In the genomic region with DNA sequence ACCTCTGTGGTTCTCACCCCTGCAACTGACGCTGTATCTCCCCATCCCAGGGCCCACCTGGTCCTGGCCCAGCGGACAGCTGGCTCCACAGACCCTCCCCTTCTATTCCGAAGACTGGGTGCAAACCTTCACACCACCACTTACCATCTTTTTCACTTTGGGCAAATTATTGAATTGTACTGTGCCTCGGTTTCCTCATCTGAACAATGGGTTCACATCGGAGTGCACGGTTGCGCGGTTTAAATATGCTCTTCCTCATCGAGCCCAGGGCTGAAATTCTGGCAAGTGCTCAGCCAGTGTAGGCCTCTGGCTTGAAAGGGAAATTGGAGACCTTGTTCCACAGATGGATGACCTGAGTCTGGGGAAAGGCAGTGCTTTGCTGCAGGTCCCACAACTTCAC, we compare ENCODE assay signal across 32 cellular contexts. TPM values are rescaled to one million over a fixed set of nuclear protein-coding genes. Genes with fewer than 3 reads are reported as not detected.
"Had no signal": no experiment of that assay in that cellular context is flagged by ENCODE, and none has a peak within 500 bp of the region (broad histone marks: within the 10 kb centered on the region; RNA-seq: fewer than 3 reads in every experiment).

No MANE protein-coding gene starts in this region.

- H3K36me3 ChIP-seq: breast epithelium, esophagus muscularis mucosa, heart left ventricle, neutrophil, thoracic aorta, upper lobe of left lung, vagina had no signal

- ATAC-seq: activated CD8-positive, alpha-beta memory T cell treated with anti-CD3 and anti-CD28 coated beads, Interleukin-2, amount 10 ng/mL, durations not matched to agents 7 days and 5 days; activated CD8-positive, alpha-beta T cell treated with anti-CD3 and anti-CD28 coated beads, Interleukin-2, amount 10 ng/mL, durations not matched to agents 7 days and 5 days; foreskin keratinocyte; heart left ventricle; naive thymus-derived CD4-positive, alpha-beta T cell; sciatic nerve; T-helper 17 cell had no signal

- DNase-seq: activated B cell treated with CpG ODN at 0.5 μM for 24 hours; activated CD8-positive, alpha-beta memory T cell treated with anti-CD3 and anti-CD28 coated beads, Interleukin-2, amount 10 ng/mL, durations not matched to agents 7 days and 5 days; activated CD8-positive, alpha-beta T cell treated with anti-CD3 and anti-CD28 coated beads, Interleukin-2, amount 10 ng/mL, durations not matched to agents 7 days and 5 days; activated effector memory CD4-positive, alpha-beta T cell treated with Interleukin-2 at 50 U/mL for 16 hours; activated naive CD4-positive, alpha-beta T cell treated with anti-CD3 and anti-CD28 coated beads for 36 hours; activated T-cell treated with anti-CD3 and anti-CD28 coated beads, Interleukin-2, amount 50 U/mL, for 48 hours; amniotic stem cell; central memory CD4-positive, alpha-beta T cell; endodermal cell; foreskin keratinocyte; heart left ventricle; naive thymus-derived CD4-positive, alpha-beta T cell; stimulated activated CD4-positive, alpha-beta T cell treated with anti-CD3 and anti-CD28 coated beads, Interleukin-12 subunit alpha, Interleukin-12 subunit beta, amount 100 ng/mL, for 4 hours; stimulated activated CD4-positive, alpha-beta T cell treated with anti-CD3 and anti-CD28 coated beads, Interleukin-4, amount 100 ng/mL, for 1 hour; T-helper 17 cell; T1000 had no signal

- H3K4me3 ChIP-seq: breast epithelium, esophagus muscularis mucosa, heart left ventricle, skin epidermis, thoracic aorta, upper lobe of left lung, vagina had no signal

- H3K27ac Mint-ChIP-seq: activated B cell treated with CpG ODN at 0.5 μM for 24 hours; activated CD8-positive, alpha-beta memory T cell treated with anti-CD3 and anti-CD28 coated beads, Interleukin-2, amount 10 ng/mL, durations not matched to agents 7 days and 5 days; activated CD8-positive, alpha-beta T cell treated with anti-CD3 and anti-CD28 coated beads, Interleukin-2, amount 10 ng/mL, durations not matched to agents 7 days and 5 days; activated naive CD4-positive, alpha-beta T cell treated with anti-CD3 and anti-CD28 coated beads for 36 hours; endodermal cell; mesothelial cell of epicardium; stimulated activated naive CD8-positive, alpha-beta T cell treated with anti-CD3 and anti-CD28 coated beads, Interleukin-15, Interleukin-2, amounts not matched to agents 100 ng/mL and 50 ng/mL, for 24 hours; T-helper 17 cell had no signal

- H3K9me3 ChIP-seq: breast epithelium, esophagus muscularis mucosa, heart left ventricle, neutrophil, thoracic aorta, upper lobe of left lung, vagina had no signal

- H3K27ac ChIP-seq: breast epithelium, esophagus muscularis mucosa, foreskin keratinocyte, heart left ventricle, neutrophil, skin epidermis, thoracic aorta, upper lobe of left lung, vagina had no signal

- H3K4me3 Mint-ChIP-seq: activated B cell treated with CpG ODN at 0.5 μM for 24 hours; activated CD8-positive, alpha-beta memory T cell treated with anti-CD3 and anti-CD28 coated beads, Interleukin-2, amount 10 ng/mL, durations not matched to agents 7 days and 5 days; activated CD8-positive, alpha-beta T cell treated with anti-CD3 and anti-CD28 coated beads, Interleukin-2, amount 10 ng/mL, durations not matched to agents 7 days and 5 days; activated naive CD4-positive, alpha-beta T cell treated with anti-CD3 and anti-CD28 coated beads for 36 hours; endodermal cell; mesothelial cell of epicardium; stimulated activated naive CD8-positive, alpha-beta T cell treated with anti-CD3 and anti-CD28 coated beads, Interleukin-15, Interleukin-2, amounts not matched to agents 100 ng/mL and 50 ng/mL, for 24 hours had no signal

- H3K9me3 Mint-ChIP-seq: activated B cell treated with CpG ODN at 0.5 μM for 24 hours; activated naive CD4-positive, alpha-beta T cell treated with anti-CD3 and anti-CD28 coated beads for 36 hours; endodermal cell; mesothelial cell of epicardium; naive thymus-derived CD4-positive, alpha-beta T cell; stimulated activated naive CD8-positive, alpha-beta T cell treated with anti-CD3 and anti-CD28 coated beads, Interleukin-15, Interleukin-2, amounts not matched to agents 100 ng/mL and 50 ng/mL, for 24 hours had no signal

- H3K27me3 ChIP-seq: upper lobe of left lung, vagina had no signal

- H3K36me3 Mint-ChIP-seq: mesothelial cell of epicardium; naive thymus-derived CD4-positive, alpha-beta T cell had no signal

RNA-seq across cellular contexts. Expression of gene NKAIN4, which starts 15.5 kb away (rescaled TPM):
- total RNA-seq: activated B cell treated with CpG ODN at 0.5 μM for 24 hours; activated CD8-positive, alpha-beta memory T cell treated with anti-CD3 and anti-CD28 coated beads, Interleukin-2, amount 10 ng/mL, durations not matched to agents 7 days and 5 days; activated CD8-positive, alpha-beta T cell treated with anti-CD3 and anti-CD28 coated beads, Interleukin-2, amount 10 ng/mL, durations not matched to agents 7 days and 5 days; activated naive CD4-positive, alpha-beta T cell treated with anti-CD3 and anti-CD28 coated beads for 36 hours; breast epithelium; heart left ventricle; naive thymus-derived CD4-positive, alpha-beta T cell; posterior vena cava; subcutaneous adipose tissue; T-helper 17 cell; thoracic aorta; vagina had no signal
- polyA plus RNA-seq: heart left ventricle; naive thymus-derived CD4-positive, alpha-beta T cell had no signal

RNA-seq across cellular contexts. Expression of gene COL20A1, which starts 23.3 kb away (rescaled TPM):
- total RNA-seq: activated B cell treated with CpG ODN at 0.5 μM for 24 hours; activated CD8-positive, alpha-beta memory T cell treated with anti-CD3 and anti-CD28 coated beads, Interleukin-2, amount 10 ng/mL, durations not matched to agents 7 days and 5 days; activated CD8-positive, alpha-beta T cell treated with anti-CD3 and anti-CD28 coated beads, Interleukin-2, amount 10 ng/mL, durations not matched to agents 7 days and 5 days; breast epithelium; foreskin keratinocyte; heart left ventricle; kidney epithelial cell; lower leg skin; osteocyte; renal cortical epithelial cell; subcutaneous adipose tissue; thoracic aorta; vagina had no signal
- polyA plus RNA-seq: foreskin keratinocyte; heart left ventricle; naive thymus-derived CD4-positive, alpha-beta T cell had no signal

RNA-seq across cellular contexts. Expression of gene BIRC7, which starts 34.0 kb away (rescaled TPM):
- total RNA-seq: activated B cell treated with CpG ODN at 0.5 μM for 24 hours; activated CD8-positive, alpha-beta memory T cell treated with anti-CD3 and anti-CD28 coated beads, Interleukin-2, amount 10 ng/mL, durations not matched to agents 7 days and 5 days; activated naive CD4-positive, alpha-beta T cell treated with anti-CD3 and anti-CD28 coated beads for 36 hours; endodermal cell; esophagus muscularis mucosa; foreskin keratinocyte; naive thymus-derived CD4-positive, alpha-beta T cell; osteocyte; posterior vena cava; T-helper 17 cell; thoracic aorta had no signal
- polyA plus RNA-seq: foreskin keratinocyte; heart left ventricle; naive thymus-derived CD4-positive, alpha-beta T cell had no signal
